ENCODE assay signal across 9 cellular contexts in the genomic region with DNA sequence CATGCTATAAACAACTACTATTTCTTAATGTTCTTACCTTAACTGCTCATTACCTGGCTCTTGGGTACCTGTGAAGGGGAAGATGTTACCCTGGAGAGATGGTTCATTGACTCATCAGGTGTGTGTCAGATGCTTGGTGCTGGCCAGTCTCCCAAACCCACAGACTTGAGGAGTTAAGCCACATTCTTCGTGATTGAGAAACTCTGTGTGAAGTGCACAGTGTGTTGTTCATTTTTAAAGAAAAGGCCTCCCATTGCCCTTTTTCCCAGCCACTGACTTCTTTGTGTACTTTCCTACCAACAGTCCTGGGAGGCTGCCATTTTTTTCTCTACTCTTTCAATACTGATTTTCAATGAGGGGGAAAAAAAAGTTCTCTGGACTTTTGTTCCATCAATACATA. TPM values are rescaled to one million over a fixed set of nuclear protein-coding genes. Genes with fewer than 3 reads are reported as not detected.
DNase-seq lines count a peak whose midpoint lies in the region; ATAC-seq and TF ChIP-seq lines count a peak whose summit lies in the region.
"Had no signal": no experiment of that assay in that cellular context is flagged by ENCODE, and none has a peak within 500 bp of the region (broad histone marks: within the 10 kb centered on the region; RNA-seq: fewer than 3 reads in every experiment).

No MANE protein-coding gene starts in this region.

- no peak overlapping the region for H3K27ac ChIP-seq in KMS-11

- H3K4me3 ChIP-seq in KMS-11 (IDR thresholded peaks at IDR 0.05; ENCODE audit: insufficient read depth, low read depth, low read length) (no peak overlapping the region), choroid plexus epithelial cell (ENCODE audit: low read depth, low read length) (peak overlapping the region; percentile 4)

- H3K27me3 ChIP-seq in KMS-11 (ENCODE audit: insufficient read depth, low read depth), result no peaks in the 10 kb centered on the region

- peaks cover 27% of the 10 kb centered on the region for H3K4me1 ChIP-seq in KMS-11 (ENCODE audit: low read depth, poor library complexity, severe bottlenecking)

- H3K4me2 ChIP-seq in KMS-11, result peak overlapping the region; percentile 21; the same call in 1 of the 2 replicates

- ATAC-seq in GM18870 (IDR thresholded peaks at IDR 0.05; ENCODE audit: unreplicated experiment), result no peak
- ATAC-seq: natural killer cell treated with Interleukin-12 subunit alpha and Interleukin-12 subunit beta and Interleukin-15 and Interleukin-18, amount 100 ng/mL, for 72 hours had no signal

- H3K36me3 ChIP-seq in KMS-11 (ENCODE audit: insufficient read depth), result no peaks in the 10 kb centered on the region

- TF ChIP-seq CTCF in KMS-11 (conservative IDR thresholded peaks at IDR 0.05; ENCODE audit: low read depth, low read length) (no peak), choroid plexus epithelial cell (conservative IDR thresholded peaks at IDR 0.05; ENCODE audit: low read depth, low read length) (no peak), GM20000 (IDR thresholded peaks at IDR 0.05; ENCODE audit: extremely low read depth, missing control alignments) (no peak)

- DNase-seq in AML-193 (lab: John Stamatoyannopoulos, UW) (peak; percentile 53 to 64), choroid plexus epithelial cell (ENCODE audit: low read depth) (peak; percentile 98), myocyte (ENCODE audit: low read depth) (peak; percentile 43), GM20000 (ENCODE audit: low spot score) (no peak), SHP77 (lab: John Stamatoyannopoulos, UW) (no peak), iPS-NIHi7 (ENCODE audit: extremely low spot score) (no peak)

- H4K20me1 ChIP-seq in KMS-11 (ENCODE audit: insufficient read depth), result no peaks in the 10 kb centered on the region

- no peak overlapping the region for H3K9ac ChIP-seq in KMS-11

- peaks cover 15% of the 10 kb centered on the region; the same call in 1 of the 2 replicates for H3K79me2 ChIP-seq in KMS-11 (ENCODE audit: insufficient read depth, low read depth)

- no peak overlapping the region for H2AFZ ChIP-seq in KMS-11 (ENCODE audit: low read depth)

RNA-seq across cellular contexts. Expression of gene MGST1, which starts 3.2 kb away (rescaled TPM):
- 76.7 and 84.2 TPM in 2 replicates for total RNA-seq in myocyte
- polyA plus RNA-seq in myocyte (2012), result 81.2 TPM

Comparison
In these comparisons a context has a peak if more than half of its experiments do, and no peak if none do; other contexts are left out.
1. DNase-seq: peak in AML-193 (2 of 2), choroid plexus epithelial cell (single experiment) and myocyte (single experiment); none in GM20000 (single experiment), SHP77 (0 of 2) and iPS-NIHi7 (single experiment).